Comparison of ENCODE assay signal across 8 cellular contexts in genomic region chr9:126612329-126612812, GRCh38. TPM values are rescaled to one million over a fixed set of nuclear protein-coding genes. Genes with fewer than 3 reads are reported as not detected.
DNase-seq lines count a peak whose midpoint lies in the region; ATAC-seq and TF ChIP-seq lines count a peak whose summit lies in the region.

No MANE protein-coding gene starts in this region.

- peak overlapping the region; percentile 1 for H3K4me3 Mint-ChIP-seq in activated T-cell treated with anti-CD3 and anti-CD28 coated beads, Interleukin-2, amount 50 U/mL, for 24 hours
- H3K4me3 Mint-ChIP-seq in activated B cell treated with CpG ODN at 0.5 μM for 24 hours (peak overlapping the region; percentile 76), immature natural killer cell (peak overlapping the region; percentile 17 to 77 (median 72))

- H3K9me3 ChIP-seq in thoracic aorta = no peaks in the 10 kb centered on the region

- ATAC-seq in activated B cell treated with CpG ODN at 0.5 μM for 24 hours (ENCODE audit: low read depth) (no peak), thoracic aorta (ENCODE audit: insufficient number of reproducible peaks, low FRiP score, low read depth) (no peak)

- peaks cover 14 to 49% of the 10 kb centered on the region in 2 donors for H3K4me1 ChIP-seq in thoracic aorta (ENCODE audit: control insufficient read depth in 1 of 2, low read depth in 2 of 2)

- TF ChIP-seq CTCF in activated B cell treated with CpG ODN at 0.5 μM for 24 hours (IDR thresholded peaks at IDR 0.05) = no peak
- no peak for TF ChIP-seq CTCF in thoracic aorta (IDR thresholded peaks at IDR 0.05)

- peaks cover 10% of the 10 kb centered on the region for H3K27me3 ChIP-seq in thoracic aorta (replicated peaks; ENCODE audit: insufficient read depth)

- H3K36me3 Mint-ChIP-seq in activated T-cell treated with anti-CD3 and anti-CD28 coated beads, Interleukin-2, amount 50 U/mL, for 24 hours (ENCODE audit: low read depth) = no peaks in the 10 kb centered on the region
- H3K36me3 Mint-ChIP-seq in activated B cell treated with CpG ODN at 0.5 μM for 24 hours (ENCODE audit: low read depth) (no peaks in the 10 kb centered on the region), immature natural killer cell (peaks cover 0 to 4% (median 0%) of the 10 kb centered on the region in 3 donors)

- H3K4me1 Mint-ChIP-seq in activated T-cell treated with anti-CD3 and anti-CD28 coated beads, Interleukin-2, amount 50 U/mL, for 24 hours (ENCODE audit: low read depth) = peaks cover 21% of the 10 kb centered on the region
- H3K4me1 Mint-ChIP-seq in activated B cell treated with CpG ODN at 0.5 μM for 24 hours = peaks cover 32% of the 10 kb centered on the region
- H3K4me1 Mint-ChIP-seq in immature natural killer cell = peaks cover 19 to 23% of the 10 kb centered on the region in 2 donors

- DNase-seq in activated T-cell treated with anti-CD3 and anti-CD28 coated beads, Interleukin-2, amount 50 U/mL, for 24 hours = no peak
- no peak for DNase-seq in activated T-cell treated with anti-CD3 and anti-CD28 coated beads for 4 hours
- DNase-seq in activated B cell treated with CpG ODN at 0.5 μM for 24 hours = no peak
- no peak for DNase-seq in immature natural killer cell
- DNase-seq in thoracic aorta (ENCODE audit: low spot score) = no peak
- DNase-seq in hepatic stellate cell (ENCODE audit: low spot score) = no peak
- no peak for DNase-seq in epidermal melanocyte (ENCODE audit: insufficient read length, low spot score)
- no peak for DNase-seq in DMS79 (lab: John Stamatoyannopoulos, UW)

- H3K4me3 ChIP-seq in thoracic aorta = peak overlapping the region; percentile 67

- no peaks in the 10 kb centered on the region for H3K9me3 Mint-ChIP-seq in activated T-cell treated with anti-CD3 and anti-CD28 coated beads, Interleukin-2, amount 50 U/mL, for 24 hours
- H3K9me3 Mint-ChIP-seq in activated B cell treated with CpG ODN at 0.5 μM for 24 hours (no peaks in the 10 kb centered on the region), immature natural killer cell (peaks cover 0 to 5% (median 0%) of the 10 kb centered on the region in 6 donors)

- CTCF ChIA-PET in activated B cell treated with CpG ODN at 0.5 μM for 24 hours (lab: Charles Lee) = interaction anchor here (1.7 kb wide), 1 partner anchor 169 kb away, joined by 7 read pairs; no protein-coding TSS in a partner anchor

- H3K27me3 Mint-ChIP-seq in activated T-cell treated with anti-CD3 and anti-CD28 coated beads, Interleukin-2, amount 50 U/mL, for 24 hours = peaks cover 81% of the 10 kb centered on the region
- H3K27me3 Mint-ChIP-seq in activated B cell treated with CpG ODN at 0.5 μM for 24 hours = peaks cover 58% of the 10 kb centered on the region
- peaks cover 33 to 62% (median 44%) of the 10 kb centered on the region in 3 donors for H3K27me3 Mint-ChIP-seq in immature natural killer cell (ENCODE audit: low read depth in 3 of 3)

- H3K36me3 ChIP-seq in thoracic aorta = no peaks in the 10 kb centered on the region

- POLR2A ChIA-PET in activated B cell treated with CpG ODN at 0.5 μM for 24 hours (lab: Charles Lee) = interaction anchor here (0.8 kb wide), 1 partner anchor 595 kb away, joined by 3 read pairs; no protein-coding TSS in a partner anchor

- peak overlapping the region; percentile 1 for H3K27ac Mint-ChIP-seq in activated T-cell treated with anti-CD3 and anti-CD28 coated beads, Interleukin-2, amount 50 U/mL, for 24 hours
- H3K27ac Mint-ChIP-seq in activated B cell treated with CpG ODN at 0.5 μM for 24 hours = no peak overlapping the region
- peak overlapping the region in 5 of 6 donors; percentile 16 to 85 (median 54) for H3K27ac Mint-ChIP-seq in immature natural killer cell

- intact Hi-C loops in activated B cell treated with CpG ODN at 0.5 μM for 24 hours (cut with micrococcal nuclease) = no loop called here

- no peak overlapping the region for H3K27ac ChIP-seq in thoracic aorta

RNA-seq across cellular contexts. Expression of gene LMX1B, which starts 1.4 kb away (rescaled TPM):
- not detected in 2 replicates for total RNA-seq in activated B cell treated with CpG ODN at 0.5 μM for 24 hours
- polyA plus RNA-seq in immature natural killer cell = not detected
- not detected for total RNA-seq in thoracic aorta

Comparison
In these comparisons a context has a peak if more than half of its experiments do, and no peak if none do; other contexts are left out.
1. H3K4me3 Mint-ChIP-seq: peak in every context shown above with its lines; median percentile 76 in activated B cell treated with CpG ODN at 0.5 μM for 24 hours; 72 in immature natural killer cell; 1 in activated T-cell treated with anti-CD3 and anti-CD28 coated beads, Interleukin-2, amount 50 U/mL, for 24 hours.